10 cellular contexts compared by ENCODE assay signal in the genomic region with DNA sequence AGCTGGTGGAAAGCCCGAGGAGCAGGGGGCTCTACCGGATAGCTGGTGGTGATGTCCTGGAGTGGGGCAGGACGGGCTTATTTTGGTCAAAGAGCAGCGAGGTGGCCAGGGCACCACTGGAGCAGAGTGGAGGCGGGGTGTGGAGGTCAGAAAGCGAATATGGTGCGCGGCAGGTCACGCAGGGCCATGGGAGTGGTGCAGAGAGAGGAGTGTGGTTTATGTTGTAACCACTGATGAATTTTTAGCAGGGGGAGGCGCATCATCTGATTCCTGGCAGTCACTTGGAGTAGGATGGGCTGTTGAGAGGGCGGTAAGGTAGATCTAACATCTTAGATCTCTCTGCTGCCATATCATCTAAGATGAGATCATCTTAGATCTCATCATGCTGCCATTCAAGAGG. TPM values are rescaled to one million over a fixed set of nuclear protein-coding genes. Genes with fewer than 3 reads are reported as not detected.
A peak's percentile ranks its signal among the peaks of the same experiment; 100 is the strongest.
DNase-seq lines count a peak whose midpoint lies in the region; ATAC-seq, FAIRE-seq and TF ChIP-seq lines count a peak whose summit lies in the region.
"Had no signal": no experiment of that assay in that cellular context is flagged by ENCODE, and none has a peak within 500 bp of the region (broad histone marks: within the 10 kb centered on the region; RNA-seq: fewer than 3 reads in every experiment).

No MANE protein-coding gene starts in this region.

- H2BK15ac ChIP-seq in H9 (ENCODE audit: low read depth, low read length): no peak overlapping the region

- H3K27me3 ChIP-seq in H9 (ENCODE audit: insufficient read depth, low read length): no peaks in the 10 kb centered on the region
- no peaks in the 10 kb centered on the region for H3K27me3 ChIP-seq in brain microvascular endothelial cell (replicated peaks)
- H3K27me3 ChIP-seq in small intestine (ENCODE audit: control insufficient read depth in 2 of 2, insufficient read depth in 2 of 2, low read length in 2 of 2): no peaks in the 10 kb centered on the region

- H2BK120ac ChIP-seq in H9 (ENCODE audit: low read depth, low read length, poor library complexity, severe bottlenecking): no peak overlapping the region

- H3K4me2 ChIP-seq in H9 (ENCODE audit: insufficient read depth, insufficient read length, low read length): no peak overlapping the region

- H3T11ph ChIP-seq in H9 (ENCODE audit: low read length): no peak overlapping the region

- no peak overlapping the region for H2AFZ ChIP-seq in H9 (ENCODE audit: low read length)

- no peak overlapping the region for H3K4ac ChIP-seq in H9 (ENCODE audit: low read depth, low read length)

- H3K14ac ChIP-seq in H9 (ENCODE audit: insufficient read depth, low read length): no peak overlapping the region

- H3K56ac ChIP-seq in H9 (ENCODE audit: insufficient read length, low read depth, low read length): no peak overlapping the region

- no peaks in the 10 kb centered on the region for H3K36me3 ChIP-seq in brain microvascular endothelial cell (replicated peaks)
- peaks cover 0 to 3% of the 10 kb centered on the region in 2 donors for H3K36me3 ChIP-seq in small intestine (ENCODE audit: control insufficient read depth in 2 of 2, insufficient read depth in 2 of 2, low read length in 2 of 2)

- CTCF ChIA-PET in WTC11 (lab: Charles Lee): interaction anchor here (0.5 to 2.9 kb wide), 2 partner anchors 10 to 68 kb away, joined by 4 to 39 read pairs; no protein-coding TSS in a partner anchor

- H3K27me3 Mint-ChIP-seq in H9 (ENCODE audit: low read depth): peaks cover 4% of the 10 kb centered on the region
- peaks cover 6% of the 10 kb centered on the region; the same call in 1 of the 2 replicates for H3K27me3 Mint-ChIP-seq in WTC11 (ENCODE audit: low read depth)
- peaks cover 5% of the 10 kb centered on the region for H3K27me3 Mint-ChIP-seq in osteocyte (ENCODE audit: unreplicated experiment)

- H3K4me3 ChIP-seq in brain microvascular endothelial cell (ENCODE audit: low read depth, low read length) (no peak overlapping the region), small intestine (ENCODE audit: low read depth in 1 of 2, low read length in 2 of 2) (no peak overlapping the region)

- H3K79me1 ChIP-seq in H9 (ENCODE audit: insufficient read depth, low read depth, low read length, poor library complexity, severe bottlenecking): no peaks in the 10 kb centered on the region

- H3K27ac ChIP-seq in H9 (ENCODE audit: insufficient read length, low read depth, low read length): no peak overlapping the region
- no peak overlapping the region for H3K27ac ChIP-seq in brain microvascular endothelial cell
- H3K27ac ChIP-seq in small intestine (ENCODE audit: low read depth in 1 of 2, low read length in 1 of 2): peak overlapping the region in 1 of 2 donors; percentile 45

- H3K79me2 ChIP-seq in H9 (ENCODE audit: insufficient read depth, low read length): no peaks in the 10 kb centered on the region

- H3K36me3 Mint-ChIP-seq in H9 (ENCODE audit: insufficient read depth in 1 of 3, low read depth in 3 of 3) (peaks cover 2 to 7% (median 7%) of the 10 kb centered on the region in 3 experiments; a peak in 3 of 7 replicates), WTC11 (peaks cover 4% of the 10 kb centered on the region; the same call in 1 of the 2 replicates), osteocyte (ENCODE audit: unreplicated experiment) (no peaks in the 10 kb centered on the region)

- H4K5ac ChIP-seq in H9 (ENCODE audit: insufficient read length, low read depth, low read length): no peak overlapping the region

- no peaks in the 10 kb centered on the region; a peak in 1 of 5 replicates for H3K9me3 Mint-ChIP-seq in H9
- H3K9me3 Mint-ChIP-seq in WTC11: no peaks in the 10 kb centered on the region
- no peaks in the 10 kb centered on the region for H3K9me3 Mint-ChIP-seq in osteocyte (ENCODE audit: unreplicated experiment)

- no peak overlapping the region for H3K9ac ChIP-seq in H9 (ENCODE audit: extremely low read depth, insufficient read length, low read length)

- WGBS in H9 (ENCODE audit: extremely low coverage, insufficient read length, low lambda C conversion rate): no CpG with 5 or more reads among the region's 11 CpGs
- 74 to 86% (median 80%) methylated on average over 11 of the region's 11 CpGs for WGBS in small intestine, 3 donors

- DNase-seq in H9 (no peak), WTC11 (ENCODE audit: low spot score) (no peak), osteocyte (ENCODE audit: extremely low spot score, unreplicated experiment) (no peak), brain microvascular endothelial cell (no peak), small intestine (no peak), glomerular visceral epithelial cell (ENCODE audit: extremely low spot score) (no peak)
- peak; percentile 46 for DNase-seq in activated naive CD4-positive, alpha-beta T cell treated with anti-CD3 and anti-CD28 coated beads, Interleukin-2, amount 50 U/mL, for 16 hours
- DNase-seq: NCI-H226 had no signal

- no peak overlapping the region for H2BK20ac ChIP-seq in H9 (ENCODE audit: low read depth, low read length, poor library complexity, severe bottlenecking)

- H4K8ac ChIP-seq in H9 (replicated peaks; ENCODE audit: insufficient read length, low read depth, low read length): no peak overlapping the region

- peaks cover 11 to 24% of the 10 kb centered on the region in 2 experiments for H3K4me1 Mint-ChIP-seq in H9
- peaks cover 16% of the 10 kb centered on the region for H3K4me1 Mint-ChIP-seq in WTC11
- H3K4me1 Mint-ChIP-seq in osteocyte (ENCODE audit: unreplicated experiment): peaks cover 19% of the 10 kb centered on the region

- H2AK5ac ChIP-seq in H9 (ENCODE audit: insufficient read length, low read length): no peak overlapping the region

- no peak overlapping the region for H4K91ac ChIP-seq in H9 (ENCODE audit: insufficient read length, low read depth, low read length)

- H2BK12ac ChIP-seq in H9 (ENCODE audit: insufficient read length, low read depth, low read length): no peak overlapping the region

- H3K23me2 ChIP-seq in H9 (ENCODE audit: insufficient read length, low read depth, low read length, poor library complexity, severe bottlenecking): peaks cover 9% of the 10 kb centered on the region

- H3K9me3 ChIP-seq in H9 (ENCODE audit: control insufficient read depth, low read depth, low read length) (no peaks in the 10 kb centered on the region), small intestine (ENCODE audit: control insufficient read depth, low read depth) (no peaks in the 10 kb centered on the region)

- peak overlapping the region in 2 of 3 experiments; percentile 27 to 46; a peak in 4 of 7 replicates for H3K27ac Mint-ChIP-seq in H9
- peak overlapping the region; percentile 54 for H3K27ac Mint-ChIP-seq in WTC11
- no peak overlapping the region for H3K27ac Mint-ChIP-seq in osteocyte (ENCODE audit: unreplicated experiment)

- no peaks in the 10 kb centered on the region for H4K20me1 ChIP-seq in H9 (ENCODE audit: control insufficient read depth, insufficient read depth, insufficient read length)

- POLR2A ChIA-PET in WTC11 (lab: Charles Lee): no interaction called here

- no peak overlapping the region for H3K23ac ChIP-seq in H9 (ENCODE audit: insufficient read length, low read depth, low read length)

- H3K4me3 Mint-ChIP-seq in H9 (peak overlapping the region in 1 of 2 experiments; percentile 94; a peak in 2 of 5 replicates), WTC11 (peak overlapping the region; percentile 86; the same call in 1 of the 2 replicates), osteocyte (ENCODE audit: unreplicated experiment) (peak overlapping the region; percentile 2)

- H2BK5ac ChIP-seq in H9 (ENCODE audit: insufficient read length, low read length): no peak overlapping the region

- TF ChIP-seq CTCF in H9 (conservative IDR thresholded peaks at IDR 0.05): no peak
- no peak for TF ChIP-seq CTCF in WTC11 (IDR thresholded peaks at IDR 0.05)
- TF ChIP-seq CTCF in osteocyte (IDR thresholded peaks at IDR 0.05): no peak
- TF ChIP-seq CTCF in brain microvascular endothelial cell (IDR thresholded peaks at IDR 0.05; ENCODE audit: low read depth, low read length, missing control alignments): no peak

- in situ Hi-C loops in brain microvascular endothelial cell (cut with HindIII; ENCODE audit: low pct_ligation_motif_present, low sequenced_read_pairs): no loop called here

- H3K4me1 ChIP-seq in H9 (ENCODE audit: insufficient read depth, low read length): no peaks in the 10 kb centered on the region; the same call in 1 of the 2 replicates
- H3K4me1 ChIP-seq in small intestine (ENCODE audit: control insufficient read depth in 2 of 2, insufficient read depth in 1 of 2, low read depth in 1 of 2, low read length in 1 of 2): peaks cover 0 to 2% of the 10 kb centered on the region in 2 donors

- ATAC-seq in WTC11 (no peak), GM19452 (IDR thresholded peaks at IDR 0.05; ENCODE audit: unreplicated experiment) (no peak)

- no peak overlapping the region for H3K18ac ChIP-seq in H9 (ENCODE audit: insufficient read length, low read depth, low read length)

- no peak for FAIRE-seq in small intestine (lab: Jason Lieb, UNC)

TF ChIP-seq in WTC11, 78 proteins besides CTCF, POLR2A, EP300 and RAD21 (continues in another document):
- no peak for TF ChIP-seq KAT7 (CRISPR knock-in tag; IDR thresholded peaks at IDR 0.05; ENCODE audit: borderline replicate concordance)
- TF ChIP-seq ATF3 (CRISPR knock-in tag; conservative IDR thresholded peaks at IDR 0.05): no peak
- TF ChIP-seq TP53 (CRISPR knock-in tag; IDR thresholded peaks at IDR 0.05): no peak
- TF ChIP-seq, protein P1, sequence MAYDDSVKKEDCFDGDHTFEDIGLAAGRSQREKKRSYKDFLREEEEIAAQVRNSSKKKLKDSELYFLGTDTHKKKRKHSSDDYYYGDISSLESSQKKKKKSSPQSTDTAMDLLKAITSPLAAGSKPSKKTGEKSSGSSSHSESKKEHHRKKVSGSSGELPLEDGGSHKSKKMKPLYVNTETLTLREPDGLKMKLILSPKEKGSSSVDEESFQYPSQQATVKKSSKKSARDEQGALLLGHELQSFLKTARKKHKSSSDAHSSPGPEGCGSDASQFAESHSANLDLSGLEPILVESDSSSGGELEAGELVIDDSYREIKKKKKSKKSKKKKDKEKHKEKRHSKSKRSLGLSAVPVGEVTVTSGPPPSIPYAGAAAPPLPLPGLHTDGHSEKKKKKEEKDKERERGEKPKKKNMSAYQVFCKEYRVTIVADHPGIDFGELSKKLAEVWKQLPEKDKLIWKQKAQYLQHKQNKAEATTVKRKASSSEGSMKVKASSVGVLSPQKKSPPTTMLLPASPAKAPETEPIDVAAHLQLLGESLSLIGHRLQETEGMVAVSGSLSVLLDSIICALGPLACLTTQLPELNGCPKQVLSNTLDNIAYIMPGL (CRISPR knock-in tag; IDR thresholded peaks at IDR 0.05): no peak
- TF ChIP-seq NR2C2 (CRISPR knock-in tag; IDR thresholded peaks at IDR 0.05): no peak

RNA-seq across cellular contexts. Expression of gene ZNF414, which starts 1.4 kb away (rescaled TPM):
- total RNA-seq in H9 (2021) (29.3 and 38.1 TPM in 2 replicates), WTC11 (2021) (38.2 to 47.4 TPM (median 46.1 TPM) in 3 replicates), osteocyte (23.9 and 29.9 TPM in 2 replicates)
- polyA plus RNA-seq in small intestine: 10 to 100 TPM in 2 of 3 donors, 1 to 10 TPM in 1; 6.5 to 28.2 (median 12.7) TPM

RNA-seq across cellular contexts. Expression of gene PRAM1, which starts 12.9 kb away (rescaled TPM):
- total RNA-seq in H9 (2021) (0.44 TPM in 2 replicates), WTC11 (2021) (0.46 to 1.1 TPM (median 0.66 TPM) in 3 replicates), osteocyte (0.24 and 0.42 TPM in 2 replicates)
- polyA plus RNA-seq in small intestine: under 1 TPM; 0.45 to 0.81 (median 0.69) TPM
- total RNA-seq: fibroblast of lung had no signal
- polyA plus RNA-seq: fibroblast of lung had no signal
